ENCODE assay signal across 1 cellular context in the genomic region with DNA sequence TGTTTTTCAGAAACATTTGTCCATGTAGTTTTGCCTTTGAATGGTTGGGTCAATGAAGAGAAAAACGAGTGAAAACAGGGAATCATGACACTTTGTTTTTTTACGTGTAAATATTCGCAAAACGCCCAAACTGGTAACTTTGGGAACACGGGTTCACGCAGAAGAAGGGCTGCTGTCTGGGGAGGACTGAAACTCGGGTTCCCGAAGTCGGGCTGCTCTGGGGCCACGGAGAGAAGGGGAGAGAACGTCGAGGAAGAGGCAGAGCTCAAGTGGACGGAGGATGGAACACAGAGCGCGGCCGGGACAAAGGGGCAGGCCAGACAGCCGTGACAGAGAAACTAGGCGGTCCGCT.
TF ChIP-seq lines count a peak whose summit lies in the region.

No MANE protein-coding gene starts in this region.

TF ChIP-seq in endothelial cell of umbilical vein, 7 proteins besides CTCF, POLR2A, EP300 and RAD21:
- no peak for TF ChIP-seq GATA2 (IDR thresholded peaks at IDR 0.05; ENCODE audit: insufficient read depth, insufficient read length, low read depth, low read length)
- no peak for TF ChIP-seq POLR2AphosphoS5 (IDR thresholded peaks at IDR 0.05; ENCODE audit: insufficient read depth, low read depth, low read length)
- TF ChIP-seq FOS (IDR thresholded peaks at IDR 0.05; ENCODE audit: borderline replicate concordance, insufficient read depth, low read length), result no peak
TF ChIP-seq in endothelial cell of umbilical vein: peak in this region for 0.
